ENCODE assay signal across 18 cellular contexts in genomic region chr3:33105341-33105943, GRCh38.
"Had no signal": no experiment of that assay in that cellular context is flagged by ENCODE, and none has a peak within 500 bp of the region (broad histone marks: within the 10 kb centered on the region; RNA-seq: fewer than 3 reads in every experiment).

No MANE protein-coding gene starts in this region.

- H3K9me3 Mint-ChIP-seq: activated naive CD4-positive, alpha-beta T cell treated with anti-CD3 and anti-CD28 coated beads for 36 hours; central memory CD8-positive, alpha-beta T cell; endodermal cell; nephron; stimulated activated naive CD8-positive, alpha-beta T cell treated with anti-CD3 and anti-CD28 coated beads, Interleukin-15, amount 100 ng/mL, for 72 hours; type B pancreatic cell; WTC11 had no signal

- H3K36me3 Mint-ChIP-seq: activated CD8-positive, alpha-beta memory T cell treated with anti-CD3 and anti-CD28 coated beads, Interleukin-2, amount 10 ng/mL, durations not matched to agents 7 days and 5 days; type B pancreatic cell; WTC11 had no signal

- H3K4me1 Mint-ChIP-seq: activated CD4-positive, alpha-beta T cell treated with anti-CD3 and anti-CD28 coated beads for 36 hours; activated CD8-positive, alpha-beta memory T cell treated with anti-CD3 and anti-CD28 coated beads, Interleukin-2, amount 10 ng/mL, durations not matched to agents 7 days and 5 days; central memory CD8-positive, alpha-beta T cell; endodermal cell; nephron; stimulated activated naive CD8-positive, alpha-beta T cell treated with anti-CD3 and anti-CD28 coated beads, Interleukin-15, amount 100 ng/mL, for 72 hours; WTC11 had no signal

- ATAC-seq: activated CD4-positive, alpha-beta T cell treated with anti-CD3 and anti-CD28 coated beads for 36 hours; activated CD8-positive, alpha-beta memory T cell treated with anti-CD3 and anti-CD28 coated beads, Interleukin-2, amount 10 ng/mL, durations not matched to agents 7 days and 5 days; left cardiac atrium; lower lobe of right lung; stimulated activated naive CD8-positive, alpha-beta T cell treated with anti-CD3 and anti-CD28 coated beads, Interleukin-15, amount 100 ng/mL, for 72 hours; WTC11 had no signal

- H3K27me3 Mint-ChIP-seq: activated CD4-positive, alpha-beta T cell treated with anti-CD3 and anti-CD28 coated beads for 36 hours; central memory CD8-positive, alpha-beta T cell; type B pancreatic cell had no signal

- H3K4me3 Mint-ChIP-seq: activated CD4-positive, alpha-beta T cell treated with anti-CD3 and anti-CD28 coated beads for 36 hours; activated CD8-positive, alpha-beta memory T cell treated with anti-CD3 and anti-CD28 coated beads, Interleukin-2, amount 10 ng/mL, durations not matched to agents 7 days and 5 days; activated naive CD4-positive, alpha-beta T cell treated with anti-CD3 and anti-CD28 coated beads for 36 hours; central memory CD8-positive, alpha-beta T cell; endodermal cell; nephron; stimulated activated naive CD8-positive, alpha-beta T cell treated with anti-CD3 and anti-CD28 coated beads, Interleukin-15, amount 100 ng/mL, for 72 hours; type B pancreatic cell; WTC11 had no signal

- H3K27ac Mint-ChIP-seq: activated CD4-positive, alpha-beta T cell treated with anti-CD3 and anti-CD28 coated beads for 36 hours; activated CD8-positive, alpha-beta memory T cell treated with anti-CD3 and anti-CD28 coated beads, Interleukin-2, amount 10 ng/mL, durations not matched to agents 7 days and 5 days; activated naive CD4-positive, alpha-beta T cell treated with anti-CD3 and anti-CD28 coated beads for 36 hours; endodermal cell; nephron; stimulated activated naive CD8-positive, alpha-beta T cell treated with anti-CD3 and anti-CD28 coated beads, Interleukin-15, amount 100 ng/mL, for 72 hours; type B pancreatic cell; WTC11 had no signal

- DNase-seq: activated CD4-positive, alpha-beta T cell treated with anti-CD3 and anti-CD28 coated beads for 36 hours; activated CD4-positive, alpha-beta T cell treated with anti-CD3 and anti-CD28 coated beads, Interleukin-2, amount 50 U/mL, for 48 hours; activated CD8-positive, alpha-beta memory T cell treated with anti-CD3 and anti-CD28 coated beads, Interleukin-2, amount 10 ng/mL, durations not matched to agents 7 days and 5 days; activated naive CD4-positive, alpha-beta T cell treated with anti-CD3 and anti-CD28 coated beads for 36 hours; anterior cingulate cortex; brain microvascular endothelial cell; colonic mucosa; endodermal cell; foreskin fibroblast; left cardiac atrium; lower lobe of right lung; right lobe of liver; stimulated activated CD4-positive, alpha-beta T cell treated with anti-CD3 and anti-CD28 coated beads, Interleukin-4, amount 100 ng/mL, for 1 hour; stimulated activated naive CD8-positive, alpha-beta T cell treated with anti-CD3 and anti-CD28 coated beads, Interleukin-15, amount 100 ng/mL, for 72 hours had no signal
